ENCODE assay signal across 32 cellular contexts in genomic region chr2:83394134-83394965, GRCh38.
"Had no signal": no experiment of that assay in that cellular context is flagged by ENCODE, and none has a peak within 500 bp of the region (broad histone marks: within the 10 kb centered on the region; RNA-seq: fewer than 3 reads in every experiment).

No MANE protein-coding gene starts in this region.

- DNase-seq: activated CD4-positive, alpha-beta memory T cell treated with anti-CD3 and anti-CD28 coated beads for 36 hours; activated CD4-positive, alpha-beta T cell treated with anti-CD3 and anti-CD28 coated beads, Interleukin-2, amount 10 ng/mL, durations not matched to agents 24 days and 14 days; activated CD4-positive, CD25-positive, alpha-beta regulatory T cell treated with anti-CD3 and anti-CD28 coated beads, Interleukin-2, amount 50 U/mL, for 72 hours; activated CD8-positive, alpha-beta memory T cell treated with anti-CD3 and anti-CD28 coated beads, Interleukin-2, amount 50 U/mL, for 48 hours; activated gamma-delta T cell treated with Interleukin-2 at 50 U/mL for 16 hours; activated naive CD4-positive, alpha-beta T cell treated with anti-CD3 and anti-CD28 coated beads, Interleukin-2, amount 50 U/mL, for 16 hours; activated T-cell treated with anti-CD3 and anti-CD28 coated beads, Interleukin-2, amount 50 U/mL, for 24 hours; amniotic stem cell; dermis blood vessel endothelial cell; effector CD4-positive, alpha-beta T cell; gastrocnemius medialis; glutamatergic neuron; left lung; lower lobe of right lung; mesendoderm; retina; sigmoid colon; stimulated activated CD4-positive, alpha-beta T cell treated with anti-CD3 and anti-CD28 coated beads, Interleukin-15, amount 100 ng/mL, for 24 hours; stimulated activated CD4-positive, alpha-beta T cell treated with anti-CD3 and anti-CD28 coated beads, Interleukin-2, amount 100 ng/mL, for 24 hours; stimulated activated naive B cell treated with anti-CD40 and anti-IgM and Interleukin-4, amounts not matched to agents 10 μg/mL and 1 μg/mL and 100 μg/mL, for 72 hours; tibial artery; upper lobe of right lung had no signal

- H3K4me1 Mint-ChIP-seq: activated CD4-positive, alpha-beta T cell treated with anti-CD3 and anti-CD28 coated beads, Interleukin-2, amount 10 ng/mL, durations not matched to agents 24 days and 14 days; central memory CD8-positive, alpha-beta T cell; nephron; stimulated activated naive B cell treated with anti-CD40 and anti-IgM and Interleukin-4, amounts not matched to agents 10 μg/mL and 1 μg/mL and 100 μg/mL, for 72 hours had no signal

- FAIRE-seq: astrocyte, bronchial epithelial cell, colon, islet of Langerhans had no signal

- H3K9me3 ChIP-seq: gastrocnemius medialis, lower lobe of right lung, neutrophil, sigmoid colon, suprapubic skin, tibial artery, upper lobe of right lung had no signal

- H3K27ac Mint-ChIP-seq: activated CD4-positive, alpha-beta memory T cell treated with anti-CD3 and anti-CD28 coated beads for 36 hours; activated CD4-positive, alpha-beta T cell treated with anti-CD3 and anti-CD28 coated beads, Interleukin-2, amount 10 ng/mL, durations not matched to agents 24 days and 14 days; activated T-cell treated with anti-CD3 and anti-CD28 coated beads, Interleukin-2, amount 50 U/mL, for 24 hours; nephron; progenitor cell of endocrine pancreas; stimulated activated naive B cell treated with anti-CD40 and anti-IgM and Interleukin-4, amounts not matched to agents 10 μg/mL and 1 μg/mL and 100 μg/mL, for 72 hours had no signal

- H3K36me3 Mint-ChIP-seq: activated CD4-positive, alpha-beta memory T cell treated with anti-CD3 and anti-CD28 coated beads for 36 hours; stimulated activated naive B cell treated with anti-CD40 and anti-IgM and Interleukin-4, amounts not matched to agents 10 μg/mL and 1 μg/mL and 100 μg/mL, for 72 hours had no signal

- H3K4me1 ChIP-seq: gastrocnemius medialis, left lung, lower lobe of right lung, sigmoid colon, suprapubic skin, tibial artery, upper lobe of right lung had no signal

- H3K36me3 ChIP-seq: gastrocnemius medialis, left lung, lower lobe of right lung, neutrophil, sigmoid colon, suprapubic skin, tibial artery, upper lobe of right lung had no signal

- H3K27me3 Mint-ChIP-seq: activated CD4-positive, alpha-beta memory T cell treated with anti-CD3 and anti-CD28 coated beads for 36 hours; activated CD4-positive, alpha-beta T cell treated with anti-CD3 and anti-CD28 coated beads, Interleukin-2, amount 10 ng/mL, durations not matched to agents 24 days and 14 days; activated T-cell treated with anti-CD3 and anti-CD28 coated beads, Interleukin-2, amount 50 U/mL, for 24 hours; central memory CD8-positive, alpha-beta T cell; progenitor cell of endocrine pancreas; stimulated activated naive B cell treated with anti-CD40 and anti-IgM and Interleukin-4, amounts not matched to agents 10 μg/mL and 1 μg/mL and 100 μg/mL, for 72 hours had no signal

- H3K9me3 Mint-ChIP-seq: activated CD4-positive, alpha-beta T cell treated with anti-CD3 and anti-CD28 coated beads, Interleukin-2, amount 10 ng/mL, durations not matched to agents 24 days and 14 days; nephron; stimulated activated naive B cell treated with anti-CD40 and anti-IgM and Interleukin-4, amounts not matched to agents 10 μg/mL and 1 μg/mL and 100 μg/mL, for 72 hours had no signal

- H3K27me3 ChIP-seq: gastrocnemius medialis, left lung, neutrophil, sigmoid colon, suprapubic skin, tibial artery, upper lobe of right lung had no signal

- H3K4me3 Mint-ChIP-seq: activated CD4-positive, alpha-beta memory T cell treated with anti-CD3 and anti-CD28 coated beads for 36 hours; activated CD4-positive, alpha-beta T cell treated with anti-CD3 and anti-CD28 coated beads, Interleukin-2, amount 10 ng/mL, durations not matched to agents 24 days and 14 days; activated T-cell treated with anti-CD3 and anti-CD28 coated beads, Interleukin-2, amount 50 U/mL, for 24 hours; central memory CD8-positive, alpha-beta T cell; nephron; stimulated activated naive B cell treated with anti-CD40 and anti-IgM and Interleukin-4, amounts not matched to agents 10 μg/mL and 1 μg/mL and 100 μg/mL, for 72 hours had no signal

- ATAC-seq: gastrocnemius medialis; left lung; lower lobe of right lung; stimulated activated naive B cell treated with anti-CD40 and anti-IgM and Interleukin-4, amounts not matched to agents 10 μg/mL and 1 μg/mL and 100 μg/mL, for 72 hours; upper lobe of right lung had no signal

- H3K4me3 ChIP-seq: gastrocnemius medialis, left lung, lower lobe of right lung, sigmoid colon, suprapubic skin, tibial artery, upper lobe of right lung had no signal

- H3K27ac ChIP-seq: epithelial cell of prostate, gastrocnemius medialis, left lung, lower lobe of right lung, neutrophil, sigmoid colon, suprapubic skin, tibial artery, upper lobe of right lung had no signal
